Comparison of ENCODE assay signal across 9 cellular contexts in the genomic region with DNA sequence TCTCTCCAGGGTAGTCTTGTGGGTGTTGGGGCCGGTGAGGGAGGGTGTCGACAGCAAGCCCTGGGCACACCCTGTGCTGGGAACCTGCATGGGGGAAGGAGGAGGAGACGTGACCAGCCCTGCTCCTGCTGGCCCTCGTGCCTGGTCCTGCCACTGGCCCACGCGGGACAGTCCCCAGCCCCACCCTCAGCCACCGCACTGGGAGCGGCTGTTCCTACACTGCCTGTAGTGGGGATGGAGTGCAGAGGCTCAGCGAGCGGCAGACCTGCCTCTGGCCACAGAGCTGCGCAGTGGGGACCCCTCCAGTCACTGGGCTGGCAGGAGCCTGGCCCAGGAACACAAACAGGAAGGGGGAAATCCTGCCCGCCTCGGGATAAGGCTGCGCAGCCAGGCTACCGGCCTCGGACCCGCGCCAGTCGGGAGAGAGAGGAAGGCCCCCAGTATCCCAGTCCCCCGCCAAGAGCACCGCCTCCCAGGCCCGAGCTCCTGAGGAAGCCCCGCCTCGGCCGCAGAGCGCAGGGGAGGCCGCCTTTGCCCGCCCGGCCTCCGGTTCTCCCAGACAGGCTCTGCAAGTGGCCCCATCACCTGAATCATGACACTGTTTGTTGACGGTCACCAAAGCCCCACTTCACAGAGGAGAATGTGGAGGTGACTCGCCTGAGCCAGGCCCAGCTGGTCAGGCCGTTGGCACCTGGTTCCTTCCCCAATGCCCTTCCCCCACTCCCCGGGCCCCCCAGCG. TPM values are rescaled to one million over a fixed set of nuclear protein-coding genes. Genes with fewer than 3 reads are reported as not detected.
A peak's percentile ranks its signal among the peaks of the same experiment; 100 is the strongest.
DNase-seq lines count a peak whose midpoint lies in the region; ATAC-seq, FAIRE-seq and TF ChIP-seq lines count a peak whose summit lies in the region.
"Had no signal": no experiment of that assay in that cellular context is flagged by ENCODE, and none has a peak within 500 bp of the region (broad histone marks: within the 10 kb centered on the region; RNA-seq: fewer than 3 reads in every experiment).

No MANE protein-coding gene starts in this region.

- DNase-seq in body of pancreas (peak in 1 of 4 donors; percentile 17), keratinocyte (ENCODE audit: low read depth, low spot score) (no peak), spleen (peak; percentile 75), GM12891 (ENCODE audit: insufficient read length, low spot score) (no peak), H4 (ENCODE audit: low spot score) (no peak)

- peaks cover 8% of the 10 kb centered on the region for H4K20me1 ChIP-seq in keratinocyte (ENCODE audit: control insufficient read depth, extremely low read depth, insufficient read depth, low read length)

- peak overlapping the region; percentile 99 for H3K4me2 ChIP-seq in keratinocyte (ENCODE audit: control insufficient read depth, extremely low read depth, insufficient read depth, low read depth, low read length)

- CTCF ChIA-PET in HEK293 (lab: Yijun Ruan, JAX): interaction anchor here (1.0 kb wide), 1 partner anchor 34 kb away, joined by 3 read pairs; no protein-coding TSS in a partner anchor

- no peaks in the 10 kb centered on the region for H3K36me3 ChIP-seq in HEK293 (ENCODE audit: control insufficient read depth in 2 of 2, insufficient read depth in 1 of 2, low read length in 2 of 2)
- H3K36me3 ChIP-seq in body of pancreas (replicated peaks in 1 of 2; ENCODE audit: insufficient read depth in 1 of 2, low read depth in 2 of 2): no peaks in the 10 kb centered on the region
- H3K36me3 ChIP-seq in keratinocyte (ENCODE audit: control insufficient read depth in 2 of 2, extremely low read depth in 1 of 2, insufficient read depth in 2 of 2, low read length in 2 of 2): peaks cover 8 to 14% of the 10 kb centered on the region in 2 experiments
- no peaks in the 10 kb centered on the region for H3K36me3 ChIP-seq in spleen

- ATAC-seq in body of pancreas (peak; percentile 41), HG03097 (IDR thresholded peaks at IDR 0.05; ENCODE audit: low FRiP score, unreplicated experiment) (no peak), HG02763 (IDR thresholded peaks at IDR 0.05; ENCODE audit: unreplicated experiment) (no peak)

- peaks cover 83% of the 10 kb centered on the region for H3K79me2 ChIP-seq in keratinocyte (ENCODE audit: control insufficient read depth, insufficient read depth, low read length)

- H2AFZ ChIP-seq in keratinocyte (ENCODE audit: control insufficient read depth, low read length): no peak overlapping the region

- H3K9me1 ChIP-seq in keratinocyte (ENCODE audit: control insufficient read depth, extremely low read depth, insufficient read depth, low read length): peaks cover 4% of the 10 kb centered on the region

- TF ChIP-seq POLR2A in body of pancreas (IDR thresholded peaks at IDR 0.05) (no peak), spleen (IDR thresholded peaks at IDR 0.05) (no peak), GM12891 (IDR thresholded peaks at IDR 0.05; ENCODE audit: low read depth, low read length) (no peak)

- no peak overlapping the region for H3K4me3 ChIP-seq in HEK293 (ENCODE audit: low read depth, low read length)
- no peak overlapping the region for H3K4me3 ChIP-seq in body of pancreas
- peak overlapping the region; percentile 93 to 94 (median 93) for H3K4me3 ChIP-seq in keratinocyte (ENCODE audit: control insufficient read depth in 2 of 3, extremely low read depth in 1 of 3, insufficient read depth in 2 of 3, low read depth in 1 of 3, low read length in 3 of 3)
- H3K4me3 ChIP-seq in spleen: peak overlapping the region in 6 of 8 donors; percentile 7 to 52 (median 17)

- intact Hi-C loops in body of pancreas (cut with DNase I) (no loop called here), spleen (cut with DNase I; ENCODE audit: low total_unique reads) (no loop called here)

- FAIRE-seq in keratinocyte (lab: Jason Lieb, UNC): peak; percentile 74
- no peak for FAIRE-seq in GM12891 (lab: Jason Lieb, UNC)

- H3K27me3 ChIP-seq in body of pancreas (no peaks in the 10 kb centered on the region), keratinocyte (ENCODE audit: control insufficient read depth, extremely low read depth, insufficient read depth, low read length) (no peaks in the 10 kb centered on the region), spleen (replicated peaks in 1 of 7) (peaks cover 0 to 60% (median 22%) of the 10 kb centered on the region in 7 donors)

- dilution Hi-C loops in keratinocyte (cut with MboI; ENCODE audit: extremely low pct_ligation_motif_present, low sequenced_read_pairs): no loop called here

- no peak overlapping the region for H3K27ac ChIP-seq in HEK293 (ENCODE audit: extremely low read depth, low read depth, low read length)
- peak overlapping the region in 2 of 4 donors; percentile 5 to 25 for H3K27ac ChIP-seq in body of pancreas
- H3K27ac ChIP-seq in keratinocyte (ENCODE audit: control insufficient read depth, insufficient read depth, low read length): peak overlapping the region; percentile 98
- peak overlapping the region in 1 of 8 donors; percentile 47 for H3K27ac ChIP-seq in spleen

- 6 to 31% methylated on average over 12 to 32 of the region's 35 CpGs for WGBS in body of pancreas, 2 donors
- 2 to 5% (median 3%) methylated on average over 11 to 35 of the region's 35 CpGs for WGBS in spleen, 5 donors

- peak overlapping the region; percentile 100 for H3K9ac ChIP-seq in keratinocyte (ENCODE audit: control insufficient read depth, extremely low read depth, insufficient read depth, low read length)

- H3K9me3 ChIP-seq in HEK293 (ENCODE audit: control insufficient read depth, insufficient read depth, low read depth, low read length) (no peaks in the 10 kb centered on the region), body of pancreas (no peaks in the 10 kb centered on the region), keratinocyte (ENCODE audit: control insufficient read depth, low read depth, low read length) (no peaks in the 10 kb centered on the region), spleen (no peaks in the 10 kb centered on the region)

- no peak for TF ChIP-seq CTCF in HEK293 (tag by site-specific recombination; IDR thresholded peaks at IDR 0.05)
- TF ChIP-seq CTCF in body of pancreas (IDR thresholded peaks at IDR 0.05): no peak
- TF ChIP-seq CTCF in keratinocyte (optimal IDR thresholded peaks at IDR 0.05 in 1 of 3, IDR thresholded peaks at IDR 0.05 in 1 of 3, conservative IDR thresholded peaks at IDR 0.05 in 1 of 3; ENCODE audit: extremely low read depth in 1 of 3, insufficient read depth in 2 of 3, low read length in 3 of 3): no peak
- TF ChIP-seq CTCF in spleen (IDR thresholded peaks at IDR 0.05 in 8 of 11, conservative IDR thresholded peaks at IDR 0.05 in 3 of 11): no peak

- peaks cover 9% of the 10 kb centered on the region for H3K4me1 ChIP-seq in HEK293 (ENCODE audit: control insufficient read depth, insufficient read depth, low read length)
- peaks cover 29% of the 10 kb centered on the region for H3K4me1 ChIP-seq in body of pancreas
- H3K4me1 ChIP-seq in keratinocyte (ENCODE audit: control insufficient read depth, extremely low read depth, insufficient read depth, low read length): peaks cover 60% of the 10 kb centered on the region
- H3K4me1 ChIP-seq in spleen: peaks cover 7 to 23% (median 16%) of the 10 kb centered on the region in 6 donors

- POLR2A ChIA-PET in HEK293 (lab: Yijun Ruan, JAX): no interaction called here

RNA-seq across cellular contexts. Expression of a gene that starts 10.6 kb away (rescaled TPM):
- 1 to 10 TPM; 3.6 to 5.2 TPM for total RNA-seq in body of pancreas
- polyA plus RNA-seq in keratinocyte: 142 to 198 TPM (median 164 TPM) in 3 replicates
- polyA plus RNA-seq in keratinocyte (2011; ENCODE audit: low read depth): 725 TPM
- polyA plus RNA-seq in keratinocyte (2011; cell fraction: cytosol; rRNA removed): 78.9 and 92.5 TPM in 2 replicates
- polyA plus RNA-seq in keratinocyte (2011; cell fraction: nucleus; rRNA removed): 988 and 1,021 TPM in 2 replicates
- polyA plus RNA-seq in keratinocyte (2012; ENCODE audit: low replicate concordance): 289 and 443 TPM in 2 replicates
- 622 to 721 TPM (median 625 TPM) in 3 replicates for polyA minus RNA-seq in keratinocyte
- 342 TPM for polyA minus RNA-seq in keratinocyte (2011; cell fraction: cytosol; rRNA and poly(A)+ RNA removed)
- polyA minus RNA-seq in keratinocyte (2011; cell fraction: nucleus; rRNA and poly(A)+ RNA removed): 1,549 and 2,078 TPM in 2 replicates
- total RNA-seq in spleen: 1 to 10 TPM in 1 of 7 donors, under 1 TPM in 6; 0.26 to 1.3 (median 0.66) TPM
- polyA plus RNA-seq in spleen: under 1 TPM; 0.30 to 0.86 (median 0.76) TPM
- polyA plus RNA-seq in GM12891 (2012; ENCODE audit: low read depth, missing spikeins): 0.09 TPM
- 4.4 and 5.2 TPM in 2 replicates for total RNA-seq in H4 (2014; rRNA removed; shearing (Covaris generic))

RNA-seq across cellular contexts. Expression of a gene that starts 18.0 kb away (rescaled TPM):
- total RNA-seq in body of pancreas (10 to 100 TPM in 1 of 2 donors, 1 to 10 TPM in 1; 8.6 to 21.1 TPM), spleen (1 to 10 TPM; 1.7 to 4.0 (median 3.4) TPM)
- polyA plus RNA-seq in keratinocyte (8.6 to 11.7 TPM (median 9.1 TPM) in 3 replicates), spleen (1 to 10 TPM; 3.7 to 4.3 (median 3.9) TPM)
- 3.3 TPM for polyA plus RNA-seq in keratinocyte (2011; ENCODE audit: low read depth)
- polyA plus RNA-seq in keratinocyte (2011; cell fraction: cytosol; rRNA removed): 8.1 and 9.8 TPM in 2 replicates
- polyA plus RNA-seq in keratinocyte (2011; cell fraction: nucleus; rRNA removed): 22.6 and 24.3 TPM in 2 replicates
- polyA plus RNA-seq in keratinocyte (2012; ENCODE audit: low replicate concordance): 10.3 and 10.9 TPM in 2 replicates
- polyA minus RNA-seq in keratinocyte: 5.1 to 5.2 TPM (median 5.1 TPM) in 3 replicates
- 6.5 TPM for polyA minus RNA-seq in keratinocyte (2011; cell fraction: cytosol; rRNA and poly(A)+ RNA removed)
- 7.3 and 15.5 TPM in 2 replicates for polyA minus RNA-seq in keratinocyte (2011; cell fraction: nucleus; rRNA and poly(A)+ RNA removed)
- polyA plus RNA-seq in GM12891 (2012; ENCODE audit: low read depth, missing spikeins): 3.0 TPM
- total RNA-seq in H4 (2014; rRNA removed; shearing (Covaris generic)): 2.4 and 4.4 TPM in 2 replicates

RNA-seq across cellular contexts. Expression of a gene that starts 42.9 kb away (rescaled TPM):
- not detected for total RNA-seq in body of pancreas
- polyA plus RNA-seq in keratinocyte: 0.01 TPM in 1 of 3 replicates, not detected in the others
- not detected for polyA plus RNA-seq in keratinocyte (2011; ENCODE audit: low read depth)
- not detected in 2 replicates for polyA plus RNA-seq in keratinocyte (2011; cell fraction: cytosol; rRNA removed)
- polyA plus RNA-seq in keratinocyte (2011; cell fraction: nucleus; rRNA removed): not detected in 2 replicates
- polyA plus RNA-seq in keratinocyte (2012; ENCODE audit: low replicate concordance): 0.87 TPM in 1 of 2 replicates, not detected in the other
- 0.07 TPM in 1 of 3 replicates, not detected in the others for polyA minus RNA-seq in keratinocyte
- not detected for polyA minus RNA-seq in keratinocyte (2011; cell fraction: cytosol; rRNA and poly(A)+ RNA removed)
- polyA minus RNA-seq in keratinocyte (2011; cell fraction: nucleus; rRNA and poly(A)+ RNA removed): not detected in 2 replicates
- total RNA-seq in spleen: 10 to 100 TPM in 6 of 7 donors, 1 to 10 TPM in 1; 5.4 to 30.2 (median 13.9) TPM
- polyA plus RNA-seq in spleen: 10 to 100 TPM; 25.8 to 31.3 (median 29.8) TPM
- 22.8 TPM for polyA plus RNA-seq in GM12891 (2012; ENCODE audit: low read depth, missing spikeins)
- not detected in 2 replicates for total RNA-seq in H4 (2014; rRNA removed; shearing (Covaris generic))
- total RNA-seq: RPMI7951 had no signal

RNA-seq across cellular contexts. Expression of a gene that starts 53.3 kb away (rescaled TPM):
- 1 to 10 TPM; 2.6 to 4.7 TPM for total RNA-seq in body of pancreas
- 29.8 to 48.7 TPM (median 35.7 TPM) in 3 replicates for polyA plus RNA-seq in keratinocyte
- polyA plus RNA-seq in keratinocyte (2011; ENCODE audit: low read depth): 5.3 TPM
- 22.7 and 31.2 TPM in 2 replicates for polyA plus RNA-seq in keratinocyte (2011; cell fraction: cytosol; rRNA removed)
- polyA plus RNA-seq in keratinocyte (2011; cell fraction: nucleus; rRNA removed): 30.3 and 36.4 TPM in 2 replicates
- polyA plus RNA-seq in keratinocyte (2012; ENCODE audit: low replicate concordance): 15.0 and 47.2 TPM in 2 replicates
- polyA minus RNA-seq in keratinocyte: 21.6 to 29.0 TPM (median 28.1 TPM) in 3 replicates
- 44.7 TPM for polyA minus RNA-seq in keratinocyte (2011; cell fraction: cytosol; rRNA and poly(A)+ RNA removed)
- 20.9 and 27.0 TPM in 2 replicates for polyA minus RNA-seq in keratinocyte (2011; cell fraction: nucleus; rRNA and poly(A)+ RNA removed)
- total RNA-seq in spleen: 10 to 100 TPM in 2 of 7 donors, 1 to 10 TPM in 5; 6.5 to 15.1 (median 8.7) TPM
- 10 to 100 TPM in 1 of 3 donors, 1 to 10 TPM in 2; 5.8 to 10.5 (median 8.5) TPM for polyA plus RNA-seq in spleen
- 35.1 TPM for polyA plus RNA-seq in GM12891 (2012; ENCODE audit: low read depth, missing spikeins)
- total RNA-seq in H4 (2014; rRNA removed; shearing (Covaris generic)): 42.8 and 46.1 TPM in 2 replicates

Comparison
In these comparisons a context has a peak if more than half of its experiments do, and no peak if none do; other contexts are left out.
1. H3K4me3 ChIP-seq: peak in keratinocyte (3 of 3) and spleen (6 of 8); none in HEK293 (single experiment) and body of pancreas (0 of 2).